23 cellular contexts compared by ENCODE assay signal in the genomic region with DNA sequence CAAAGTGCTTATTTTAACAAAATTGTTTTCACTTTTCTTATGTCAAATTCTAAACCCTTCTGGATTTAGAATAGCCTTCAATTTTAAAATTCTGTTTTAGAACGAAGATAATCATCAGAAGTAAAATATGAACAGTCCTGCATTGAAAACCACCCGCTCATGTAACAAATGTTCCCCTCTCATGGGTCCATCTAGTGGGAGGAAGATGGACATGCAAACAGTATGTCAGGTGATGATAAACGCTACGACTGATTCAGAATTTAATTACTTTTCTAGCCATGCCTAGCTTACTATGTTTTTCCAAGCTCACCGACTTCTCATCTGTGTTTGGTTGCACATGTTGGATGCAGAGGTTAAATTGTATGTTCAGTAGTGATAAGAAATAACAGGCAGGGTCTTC. TPM values are rescaled to one million over a fixed set of nuclear protein-coding genes. Genes with fewer than 3 reads are reported as not detected.
DNase-seq lines count a peak whose midpoint lies in the region; ATAC-seq, FAIRE-seq and TF ChIP-seq lines count a peak whose summit lies in the region.
"Had no signal": no experiment of that assay in that cellular context is flagged by ENCODE, and none has a peak within 500 bp of the region (broad histone marks: within the 10 kb centered on the region; RNA-seq: fewer than 3 reads in every experiment).

No MANE protein-coding gene starts in this region.

- POLR2A ChIA-PET in AG04450 (lab: Yijun Ruan, JAX) (no interaction called here), HepG2 (lab: Yijun Ruan, JAX) (no interaction called here)

- intact Hi-C loops in HepG2 (cut with micrococcal nuclease; ENCODE audit: unreplicated experiment) = no loop called here

- H3K27ac Mint-ChIP-seq in HFFc6 (peak overlapping the region; percentile 35; the same call in 1 of the 2 replicates), astrocyte (ENCODE audit: unreplicated experiment) (no peak overlapping the region)
- H3K27ac Mint-ChIP-seq: activated naive CD8-positive, alpha-beta T cell treated with anti-CD3 and anti-CD28 coated beads, Interleukin-2, amount 10 ng/mL, durations not matched to agents 7 days and 5 days; brain; stimulated activated effector memory CD8-positive, alpha-beta T cell treated with anti-CD3 and anti-CD28 coated beads, Interleukin-12 subunit alpha, Interleukin-12 subunit beta, amount 100 ng/mL, for 72 hours; T-helper 1 cell treated with Interleukin-12 subunit alpha and Interleukin-12 subunit beta and Interleukin-4 antibody, amounts not matched to agents 30 μg/mL and 1 μg/mL, for 36 hours had no signal

- in situ Hi-C loops in HepG2 (cut with HindIII; ENCODE audit: extremely low pct_ligation_motif_present, low pct_unique_long_range_greater_than_20kb) = no loop called here

- H3K4me3 ChIP-seq in AG04450 (ENCODE audit: low read depth, low read length) = no peak overlapping the region
- no peak overlapping the region for H3K4me3 ChIP-seq in astrocyte (ENCODE audit: insufficient read depth, low read depth, low read length)
- H3K4me3 ChIP-seq in HepG2 (replicated peaks in 1 of 3; ENCODE audit: insufficient read depth in 1 of 3, low read depth in 2 of 3, low read length in 3 of 3) = no peak overlapping the region
- H3K4me3 ChIP-seq: pancreas, testis had no signal

- no peak for DNase-seq in AG04450 (ENCODE audit: low read depth, low spot score)
- DNase-seq in HFFc6 = no peak
- DNase-seq in astrocyte (ENCODE audit: low read depth) = no peak
- no peak for DNase-seq in HepG2 (ENCODE audit: low spot score)
- DNase-seq in NCI-H2227 treated with DMSO at 0.1 percent for 48 hours (lab: John Stamatoyannopoulos, UW) = no peak
- DNase-seq in NCI-H2029 (lab: John Stamatoyannopoulos, UW) = no peak
- DNase-seq: activated CD4-positive, alpha-beta T cell treated with anti-CD3 and anti-CD28 coated beads, Interleukin-2, amount 50 U/mL, for 1 hour; activated naive CD8-positive, alpha-beta T cell treated with anti-CD3 and anti-CD28 coated beads, Interleukin-2, amount 10 ng/mL, durations not matched to agents 7 days and 5 days; cortex of kidney; DMS79 treated with DMSO at 0.1 percent for 48 hours; foreskin fibroblast; naive thymus-derived CD4-positive, alpha-beta T cell; NCI-H524; pancreas; SHP77; testis had no signal

- H3K4me3 Mint-ChIP-seq in HFFc6 = no peak overlapping the region
- no peak overlapping the region for H3K4me3 Mint-ChIP-seq in astrocyte (ENCODE audit: unreplicated experiment)
- H3K4me3 Mint-ChIP-seq: activated naive CD8-positive, alpha-beta T cell treated with anti-CD3 and anti-CD28 coated beads, Interleukin-2, amount 10 ng/mL, durations not matched to agents 7 days and 5 days; brain; naive thymus-derived CD4-positive, alpha-beta T cell; stimulated activated effector memory CD8-positive, alpha-beta T cell treated with anti-CD3 and anti-CD28 coated beads, Interleukin-12 subunit alpha, Interleukin-12 subunit beta, amount 100 ng/mL, for 72 hours; T-helper 1 cell treated with Interleukin-12 subunit alpha and Interleukin-12 subunit beta and Interleukin-4 antibody, amounts not matched to agents 30 μg/mL and 1 μg/mL, for 36 hours had no signal

- peaks cover 25% of the 10 kb centered on the region for H3K36me3 ChIP-seq in astrocyte (ENCODE audit: insufficient read depth, low read length)
- H3K36me3 ChIP-seq in HepG2 (replicated peaks in 1 of 2; ENCODE audit: control insufficient read depth in 1 of 2, insufficient read depth in 2 of 2, low read length in 2 of 2) = peaks cover 19 to 76% of the 10 kb centered on the region in 2 experiments

- H3K27me3 Mint-ChIP-seq in HFFc6 (ENCODE audit: insufficient read depth) (no peaks in the 10 kb centered on the region), astrocyte (ENCODE audit: low read depth, unreplicated experiment) (no peaks in the 10 kb centered on the region)
- H3K27me3 Mint-ChIP-seq: activated naive CD8-positive, alpha-beta T cell treated with anti-CD3 and anti-CD28 coated beads, Interleukin-2, amount 10 ng/mL, durations not matched to agents 7 days and 5 days; brain; naive thymus-derived CD4-positive, alpha-beta T cell had no signal

- ATAC-seq in HepG2 (peak; percentile 51), HG03457 (IDR thresholded peaks at IDR 0.05; ENCODE audit: unreplicated experiment) (no peak), GM21737 (IDR thresholded peaks at IDR 0.05; ENCODE audit: unreplicated experiment) (no peak)
- ATAC-seq: naive thymus-derived CD4-positive, alpha-beta T cell; pancreas; stimulated activated effector memory CD8-positive, alpha-beta T cell treated with anti-CD3 and anti-CD28 coated beads, Interleukin-12 subunit alpha, Interleukin-12 subunit beta, amount 100 ng/mL, for 72 hours had no signal

- FAIRE-seq in astrocyte (lab: Jason Lieb, UNC) (no peak), HepG2 (lab: Jason Lieb, UNC) (no peak)
- FAIRE-seq: keratinocyte, pancreas had no signal

- CTCF ChIA-PET in AG04450 (lab: Charles Lee) (no interaction called here), HepG2 (lab: Yijun Ruan, JAX; ENCODE audit: low intra/inter-chr PET ratio, low total read pairs) (no interaction called here)

- TF ChIP-seq EP300 in HepG2 (IDR thresholded peaks at IDR 0.05; ENCODE audit: low read depth in 2 of 2, low read length in 2 of 2) = no peak
- TF ChIP-seq EP300 in HepG2 (CRISPR knock-in tag; IDR thresholded peaks at IDR 0.05; ENCODE audit: borderline replicate concordance) = no peak

- H3K9me3 ChIP-seq in AG04450 (ENCODE audit: control insufficient read depth, insufficient read depth, low read length) = no peaks in the 10 kb centered on the region
- H3K9me3 ChIP-seq in astrocyte (ENCODE audit: insufficient read depth, low read depth, low read length) = no peaks in the 10 kb centered on the region
- H3K9me3 ChIP-seq in HepG2 (ENCODE audit: low read length) = no peaks in the 10 kb centered on the region
- H3K9me3 ChIP-seq: pancreas, testis had no signal

- BruUV-seq in HepG2 (replicated peaks; lab: Mats Ljungman, UMichigan) = no TSS peak

- 95% methylated on average over 5 of the region's 5 CpGs for WGBS in HepG2 (ENCODE audit: low lambda C conversion rate)

- H3K9me3 Mint-ChIP-seq in HFFc6 (no peaks in the 10 kb centered on the region), astrocyte (ENCODE audit: unreplicated experiment) (no peaks in the 10 kb centered on the region)
- H3K9me3 Mint-ChIP-seq: activated naive CD8-positive, alpha-beta T cell treated with anti-CD3 and anti-CD28 coated beads, Interleukin-2, amount 10 ng/mL, durations not matched to agents 7 days and 5 days; brain; naive thymus-derived CD4-positive, alpha-beta T cell; stimulated activated effector memory CD8-positive, alpha-beta T cell treated with anti-CD3 and anti-CD28 coated beads, Interleukin-12 subunit alpha, Interleukin-12 subunit beta, amount 100 ng/mL, for 72 hours; T-helper 1 cell treated with Interleukin-12 subunit alpha and Interleukin-12 subunit beta and Interleukin-4 antibody, amounts not matched to agents 30 μg/mL and 1 μg/mL, for 36 hours had no signal

- no peak for TF ChIP-seq RAD21 in HepG2 (CRISPR knock-in tag; IDR thresholded peaks at IDR 0.05)

- H2AFZ ChIP-seq in astrocyte (ENCODE audit: low read depth, low read length) (no peak overlapping the region), HepG2 (ENCODE audit: low read length) (no peak overlapping the region)

- TF ChIP-seq CTCF in AG04450 (IDR thresholded peaks at IDR 0.05; ENCODE audit: low read depth, low read length) = peak; percentile 17; the same call in 1 of the 2 replicates
- TF ChIP-seq CTCF in HFFc6 (IDR thresholded peaks at IDR 0.05) = peak; percentile 45; the same call in 1 of the 2 replicates
- no peak for TF ChIP-seq CTCF in astrocyte (IDR thresholded peaks at IDR 0.05; ENCODE audit: insufficient read depth, low read depth, low read length)
- TF ChIP-seq CTCF in HepG2 (CRISPR knock-in tag; IDR thresholded peaks at IDR 0.05) = no peak

- H3K9ac ChIP-seq in astrocyte (ENCODE audit: low read length) (no peak overlapping the region), HepG2 (ENCODE audit: insufficient read depth, low read depth, low read length) (no peak overlapping the region)

- H3K4me2 ChIP-seq in astrocyte (ENCODE audit: low read length) = peak overlapping the region; percentile 26
- H3K4me2 ChIP-seq in HepG2 (ENCODE audit: low read depth, low read length) = no peak overlapping the region

- H3K4me1 ChIP-seq in astrocyte (ENCODE audit: insufficient read depth, low read length) (peaks cover 7% of the 10 kb centered on the region), HepG2 (ENCODE audit: insufficient read depth, low read length) (no peaks in the 10 kb centered on the region)
- H3K4me1 ChIP-seq: testis had no signal

- peaks cover 18% of the 10 kb centered on the region for H3K4me1 Mint-ChIP-seq in HFFc6 (ENCODE audit: low read depth)
- H3K4me1 Mint-ChIP-seq in astrocyte (ENCODE audit: low read depth, unreplicated experiment) = peaks cover 3% of the 10 kb centered on the region
- H3K4me1 Mint-ChIP-seq: activated naive CD8-positive, alpha-beta T cell treated with anti-CD3 and anti-CD28 coated beads, Interleukin-2, amount 10 ng/mL, durations not matched to agents 7 days and 5 days; brain; stimulated activated effector memory CD8-positive, alpha-beta T cell treated with anti-CD3 and anti-CD28 coated beads, Interleukin-12 subunit alpha, Interleukin-12 subunit beta, amount 100 ng/mL, for 72 hours had no signal

- H3K79me2 ChIP-seq in astrocyte (ENCODE audit: insufficient read depth, low read length) (peaks cover 3% of the 10 kb centered on the region), HepG2 (ENCODE audit: insufficient read depth, low read length) (no peaks in the 10 kb centered on the region)

- no peaks in the 10 kb centered on the region for H3K27me3 ChIP-seq in AG04450 (ENCODE audit: control insufficient read depth, insufficient read depth, low read length)
- no peaks in the 10 kb centered on the region for H3K27me3 ChIP-seq in astrocyte (ENCODE audit: insufficient read depth, low read length)
- no peaks in the 10 kb centered on the region for H3K27me3 ChIP-seq in HepG2 (ENCODE audit: control insufficient read depth in 1 of 2, insufficient read depth in 2 of 2, low read length in 2 of 2)
- H3K27me3 ChIP-seq: pancreas, testis had no signal

- H4K20me1 ChIP-seq in astrocyte (ENCODE audit: insufficient read depth, low read length) (peaks cover 13% of the 10 kb centered on the region), HepG2 (ENCODE audit: insufficient read depth, low read length) (no peaks in the 10 kb centered on the region; the same call in 1 of the 2 replicates)

- TF ChIP-seq POLR2A in HepG2 (IDR thresholded peaks at IDR 0.05; ENCODE audit: insufficient read depth in 1 of 2, low read depth in 2 of 2, low read length in 2 of 2) = no peak

- H3K27ac ChIP-seq in AG04450 (ENCODE audit: low read depth, low read length) (no peak overlapping the region), astrocyte (ENCODE audit: low read depth, low read length) (no peak overlapping the region), HepG2 (ENCODE audit: extremely low read length, insufficient read depth, low read length) (no peak overlapping the region)
- H3K27ac ChIP-seq: epithelial cell of prostate, pancreas, testis had no signal

- H3K36me3 Mint-ChIP-seq in HFFc6 (ENCODE audit: low read depth) = peaks cover 31% of the 10 kb centered on the region
- H3K36me3 Mint-ChIP-seq in astrocyte (ENCODE audit: low read depth, unreplicated experiment) = peaks cover 7% of the 10 kb centered on the region

RNA-seq across cellular contexts. Expression of a gene that starts 23.5 kb away (rescaled TPM):
- polyA plus RNA-seq in AG04450 (2011; rRNA removed) (346 and 433 TPM in 2 replicates), HepG2 (2011; rRNA removed) (220 and 317 TPM in 2 replicates)
- polyA minus RNA-seq in AG04450 (2011; rRNA and poly(A)+ RNA removed) = 122 and 126 TPM in 2 replicates
- 100 to 1,000 TPM; 236 to 290 (median 281) TPM for total RNA-seq in HFFc6 (2021; fragmentation: NEBNext Ultra II Directional; extraction: Animal tissue kit (Norgen Biotek cat#: 25700))
- total RNA-seq in astrocyte (202 and 236 TPM in 2 replicates), HepG2 (2016; rRNA removed; fragmentation: Illumina TruSeq; extraction: Trizol) (537 and 796 TPM in 2 replicates)
- 111 and 115 TPM in 2 replicates for total RNA-seq in HepG2 (2016; cell fraction: cytosol; rRNA removed; fragmentation: Illumina TruSeq; extraction: Trizol; ENCODE audit: low read depth)
- 560 and 812 TPM in 2 replicates for total RNA-seq in HepG2 (2016; cell fraction: insoluble cytoplasmic fraction; rRNA removed; fragmentation: Illumina TruSeq; extraction: Trizol)
- total RNA-seq in HepG2 (2016; cell fraction: membrane; rRNA removed; fragmentation: Illumina TruSeq; extraction: Trizol) = 188 and 193 TPM in 2 replicates
- 192 and 198 TPM in 2 replicates for total RNA-seq in HepG2 (2016; cell fraction: nucleus; rRNA removed; fragmentation: Illumina TruSeq; extraction: Trizol)
- polyA plus RNA-seq in HepG2 (2011; cell fraction: cytosol; rRNA removed) = 351 and 366 TPM in 2 replicates
- 86.6 and 92.5 TPM in 2 replicates for polyA plus RNA-seq in HepG2 (2011; cell fraction: nucleus; rRNA removed)
- polyA plus RNA-seq in HepG2 (2012) = 298 and 405 TPM in 2 replicates
- polyA plus RNA-seq in HepG2 (2016; cell fraction: cytosol; fragmentation: Illumina TruSeq; extraction: Trizol; ENCODE audit: low read depth) = 103 and 124 TPM in 2 replicates
- polyA plus RNA-seq in HepG2 (2016; cell fraction: insoluble cytoplasmic fraction; fragmentation: Illumina TruSeq; extraction: Trizol; ENCODE audit: low read depth) = 763 and 855 TPM in 2 replicates
- polyA plus RNA-seq in HepG2 (2016; cell fraction: membrane; fragmentation: Illumina TruSeq; extraction: Trizol; ENCODE audit: low read depth) = 153 and 169 TPM in 2 replicates
- 306 and 314 TPM in 2 replicates for polyA plus RNA-seq in HepG2 (2016; cell fraction: nucleus; fragmentation: Illumina TruSeq; extraction: Trizol; ENCODE audit: insufficient read depth, low read depth)
- 81.8 and 102 TPM in 2 replicates for polyA minus RNA-seq in HepG2 (2011; rRNA and poly(A)+ RNA removed; ENCODE audit: low replicate concordance)
- 290 and 341 TPM in 2 replicates for polyA minus RNA-seq in HepG2 (2011; cell fraction: cytosol; rRNA and poly(A)+ RNA removed)
- polyA minus RNA-seq in HepG2 (2011; cell fraction: nucleus; rRNA and poly(A)+ RNA removed) = 57.2 and 63.5 TPM in 2 replicates

RNA-seq across cellular contexts. Expression of a gene that starts 48.9 kb away (rescaled TPM):
- polyA plus RNA-seq in AG04450 (2011; rRNA removed) = 6.3 and 7.8 TPM in 2 replicates
- 16.4 and 19.2 TPM in 2 replicates for polyA minus RNA-seq in AG04450 (2011; rRNA and poly(A)+ RNA removed)
- 10 to 100 TPM; 21.8 to 28.4 (median 26.3) TPM for total RNA-seq in HFFc6 (2021; fragmentation: NEBNext Ultra II Directional; extraction: Animal tissue kit (Norgen Biotek cat#: 25700))
- 28.7 and 32.9 TPM in 2 replicates for total RNA-seq in astrocyte
- 7.8 and 9.1 TPM in 2 replicates for total RNA-seq in HepG2 (2016; rRNA removed; fragmentation: Illumina TruSeq; extraction: Trizol)
- 11.3 and 15.0 TPM in 2 replicates for total RNA-seq in HepG2 (2016; cell fraction: cytosol; rRNA removed; fragmentation: Illumina TruSeq; extraction: Trizol; ENCODE audit: low read depth)
- total RNA-seq in HepG2 (2016; cell fraction: insoluble cytoplasmic fraction; rRNA removed; fragmentation: Illumina TruSeq; extraction: Trizol) = 6.5 and 9.5 TPM in 2 replicates
- total RNA-seq in HepG2 (2016; cell fraction: membrane; rRNA removed; fragmentation: Illumina TruSeq; extraction: Trizol) = 5.5 and 5.8 TPM in 2 replicates
- total RNA-seq in HepG2 (2016; cell fraction: nucleus; rRNA removed; fragmentation: Illumina TruSeq; extraction: Trizol) = 31.8 and 33.5 TPM in 2 replicates
- polyA plus RNA-seq in HepG2 (2011; rRNA removed) = 11.1 and 11.5 TPM in 2 replicates
- 3.4 and 4.2 TPM in 2 replicates for polyA plus RNA-seq in HepG2 (2011; cell fraction: cytosol; rRNA removed)
- 41.8 and 44.1 TPM in 2 replicates for polyA plus RNA-seq in HepG2 (2011; cell fraction: nucleus; rRNA removed)
- 22.5 and 23.1 TPM in 2 replicates for polyA plus RNA-seq in HepG2 (2012)
- 0.96 and 1.1 TPM in 2 replicates for polyA plus RNA-seq in HepG2 (2016; cell fraction: cytosol; fragmentation: Illumina TruSeq; extraction: Trizol; ENCODE audit: low read depth)
- polyA plus RNA-seq in HepG2 (2016; cell fraction: insoluble cytoplasmic fraction; fragmentation: Illumina TruSeq; extraction: Trizol; ENCODE audit: low read depth) = 16.6 and 22.3 TPM in 2 replicates
- polyA plus RNA-seq in HepG2 (2016; cell fraction: membrane; fragmentation: Illumina TruSeq; extraction: Trizol; ENCODE audit: low read depth) = 2.3 and 2.9 TPM in 2 replicates
- polyA plus RNA-seq in HepG2 (2016; cell fraction: nucleus; fragmentation: Illumina TruSeq; extraction: Trizol; ENCODE audit: insufficient read depth, low read depth) = 55.4 and 57.4 TPM in 2 replicates
- polyA minus RNA-seq in HepG2 (2011; rRNA and poly(A)+ RNA removed; ENCODE audit: low replicate concordance) = 15.5 and 17.2 TPM in 2 replicates
- polyA minus RNA-seq in HepG2 (2011; cell fraction: cytosol; rRNA and poly(A)+ RNA removed) = 8.9 and 9.3 TPM in 2 replicates
- polyA minus RNA-seq in HepG2 (2011; cell fraction: nucleus; rRNA and poly(A)+ RNA removed) = 113 and 114 TPM in 2 replicates

Comparison
In these comparisons a context has a peak if more than half of its experiments do, and no peak if none do; other contexts are left out.
1. CTCF ChIP-seq: peak in AG04450 (single experiment) and HFFc6 (single experiment); none in astrocyte (single experiment) and HepG2 (single experiment).